20 cellular contexts compared by ENCODE assay signal in the genomic region with DNA sequence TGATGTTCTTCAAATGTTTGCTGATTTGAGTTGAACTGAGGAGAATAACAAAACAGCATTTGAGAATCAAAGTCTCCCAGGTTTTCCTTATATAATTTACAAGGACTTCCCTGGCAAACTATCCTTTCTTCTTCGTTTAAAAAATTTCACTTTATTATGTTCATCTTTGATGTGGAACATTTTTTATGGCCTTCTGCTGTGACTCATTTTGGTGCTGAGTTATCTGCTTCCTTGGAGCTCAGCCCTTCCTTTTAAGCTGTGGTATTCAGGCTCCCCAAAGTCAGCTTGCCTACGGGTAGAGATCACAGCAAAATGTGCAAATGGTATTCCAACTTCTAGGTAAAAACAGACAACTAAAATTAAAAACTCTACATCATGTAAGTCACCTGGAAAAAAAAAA. TPM values are rescaled to one million over a fixed set of nuclear protein-coding genes. Genes with fewer than 3 reads are reported as not detected.
DNase-seq lines count a peak whose midpoint lies in the region; ATAC-seq, FAIRE-seq and TF ChIP-seq lines count a peak whose summit lies in the region.
"Had no signal": no experiment of that assay in that cellular context is flagged by ENCODE, and none has a peak within 500 bp of the region (broad histone marks: within the 10 kb centered on the region; RNA-seq: fewer than 3 reads in every experiment).

No MANE protein-coding gene starts in this region.

- TF ChIP-seq CTCF in astrocyte of the spinal cord (IDR thresholded peaks at IDR 0.05; ENCODE audit: low read depth, low read length) (no peak), keratinocyte (optimal IDR thresholded peaks at IDR 0.05 in 1 of 3, IDR thresholded peaks at IDR 0.05 in 1 of 3, conservative IDR thresholded peaks at IDR 0.05 in 1 of 3; ENCODE audit: extremely low read depth in 1 of 3, insufficient read depth in 2 of 3, low read length in 3 of 3) (no peak)

- no peak for ATAC-seq in HG03469 (IDR thresholded peaks at IDR 0.05; ENCODE audit: unreplicated experiment)
- no peak for ATAC-seq in activated T-helper 17 cell treated with anti-CD3 and anti-CD28 coated beads, Interleukin-2, amount 50 U/mL, for 72 hours (replicated peaks)

- FAIRE-seq in keratinocyte (lab: Jason Lieb, UNC) = peak; percentile 81
- FAIRE-seq: islet of Langerhans had no signal

- H2AFZ ChIP-seq in keratinocyte (ENCODE audit: control insufficient read depth, low read length) = no peak overlapping the region

- no peak overlapping the region for H3K9ac ChIP-seq in keratinocyte (ENCODE audit: control insufficient read depth, extremely low read depth, insufficient read depth, low read length)

- H3K36me3 ChIP-seq in keratinocyte (ENCODE audit: control insufficient read depth in 2 of 2, extremely low read depth in 1 of 2, insufficient read depth in 2 of 2, low read length in 2 of 2) = no peaks in the 10 kb centered on the region

- no peaks in the 10 kb centered on the region for H3K27me3 ChIP-seq in keratinocyte (ENCODE audit: control insufficient read depth, extremely low read depth, insufficient read depth, low read length)

- H3K4me3 ChIP-seq in astrocyte of the spinal cord (ENCODE audit: low read depth, low read length) (no peak overlapping the region), keratinocyte (ENCODE audit: control insufficient read depth in 2 of 3, extremely low read depth in 1 of 3, insufficient read depth in 2 of 3, low read depth in 1 of 3, low read length in 3 of 3) (no peak overlapping the region)

- no peak overlapping the region for H3K27ac ChIP-seq in keratinocyte (ENCODE audit: control insufficient read depth, insufficient read depth, low read length)
- H3K27ac ChIP-seq: HL-60 had no signal

- H3K9me3 ChIP-seq in keratinocyte (ENCODE audit: control insufficient read depth, low read depth, low read length) = no peaks in the 10 kb centered on the region

- dilution Hi-C loops in keratinocyte (cut with MboI; ENCODE audit: extremely low pct_ligation_motif_present, low sequenced_read_pairs) = no loop called here

- in situ Hi-C loops in astrocyte of the spinal cord (cut with HindIII; ENCODE audit: low sequenced_read_pairs) = no loop called here

- no peaks in the 10 kb centered on the region for H3K9me3 Mint-ChIP-seq in activated T-helper 17 cell treated with anti-CD3 and anti-CD28 coated beads, Interleukin-2, amount 50 U/mL, for 72 hours

- intact Hi-C loops in cardiac septum (cut with DNase I) = no loop called here

- DNase-seq in AG08395 (ENCODE audit: low spot score) = peak; percentile 46
- DNase-seq in HS-5 (ENCODE audit: low read depth) = peak; percentile 41
- DNase-seq in astrocyte of the spinal cord (ENCODE audit: low read depth, low spot score) = peak; percentile 69
- no peak for DNase-seq in keratinocyte (ENCODE audit: low read depth, low spot score)
- DNase-seq in NCI-H1092 (lab: John Stamatoyannopoulos, UW) = no peak
- no peak for DNase-seq in cardiac septum (ENCODE audit: low spot score)
- DNase-seq: activated T-cell treated with anti-CD3 and anti-CD28 coated beads, Interleukin-2, amount 50 U/mL, for 24 hours; COR-L47; GDM1; Karpas-422; midbrain; NCI-H1436 treated with DMSO at 0.1 percent for 48 hours; NCI-H2227 treated with DMSO at 0.1 percent for 48 hours; SHP77; T-helper 9 cell; trophoblast cell had no signal

- peak overlapping the region; percentile 12 for H3K4me2 ChIP-seq in keratinocyte (ENCODE audit: control insufficient read depth, extremely low read depth, insufficient read depth, low read depth, low read length)

- no peaks in the 10 kb centered on the region for H3K36me3 Mint-ChIP-seq in activated T-helper 17 cell treated with anti-CD3 and anti-CD28 coated beads, Interleukin-2, amount 50 U/mL, for 72 hours (ENCODE audit: low read depth)

- H3K4me3 Mint-ChIP-seq in activated T-helper 17 cell treated with anti-CD3 and anti-CD28 coated beads, Interleukin-2, amount 50 U/mL, for 72 hours = no peak overlapping the region
- H3K4me3 Mint-ChIP-seq: activated T-cell treated with anti-CD3 and anti-CD28 coated beads, Interleukin-2, amount 50 U/mL, for 24 hours had no signal

- no peaks in the 10 kb centered on the region for H3K9me1 ChIP-seq in keratinocyte (ENCODE audit: control insufficient read depth, extremely low read depth, insufficient read depth, low read length)

- peaks cover 5% of the 10 kb centered on the region for H3K27me3 Mint-ChIP-seq in activated T-helper 17 cell treated with anti-CD3 and anti-CD28 coated beads, Interleukin-2, amount 50 U/mL, for 72 hours

- peaks cover 26% of the 10 kb centered on the region for H3K4me1 ChIP-seq in keratinocyte (ENCODE audit: control insufficient read depth, extremely low read depth, insufficient read depth, low read length)

- no peaks in the 10 kb centered on the region for H3K79me2 ChIP-seq in keratinocyte (ENCODE audit: control insufficient read depth, insufficient read depth, low read length)

- H3K27ac Mint-ChIP-seq in activated T-helper 17 cell treated with anti-CD3 and anti-CD28 coated beads, Interleukin-2, amount 50 U/mL, for 72 hours = no peak overlapping the region
- H3K27ac Mint-ChIP-seq: activated T-cell treated with anti-CD3 and anti-CD28 coated beads, Interleukin-2, amount 50 U/mL, for 24 hours had no signal

- no peaks in the 10 kb centered on the region for H3K4me1 Mint-ChIP-seq in activated T-helper 17 cell treated with anti-CD3 and anti-CD28 coated beads, Interleukin-2, amount 50 U/mL, for 72 hours

- no peaks in the 10 kb centered on the region for H4K20me1 ChIP-seq in keratinocyte (ENCODE audit: control insufficient read depth, extremely low read depth, insufficient read depth, low read length)

RNA-seq across cellular contexts. Expression of a gene that starts 1.4 kb away (rescaled TPM):
- 11.2 to 18.1 TPM (median 16.7 TPM) in 3 replicates for polyA plus RNA-seq in keratinocyte
- polyA plus RNA-seq in keratinocyte (2011; ENCODE audit: low read depth) = 0.64 TPM
- polyA plus RNA-seq in keratinocyte (2011; cell fraction: cytosol; rRNA removed) = 6.4 and 10.1 TPM in 2 replicates
- polyA plus RNA-seq in keratinocyte (2011; cell fraction: nucleus; rRNA removed) = 21.3 and 23.1 TPM in 2 replicates
- 0.65 and 9.7 TPM in 2 replicates for polyA plus RNA-seq in keratinocyte (2012; ENCODE audit: low replicate concordance)
- 15.9 to 33.5 TPM (median 23.5 TPM) in 3 replicates for polyA minus RNA-seq in keratinocyte
- polyA minus RNA-seq in keratinocyte (2011; cell fraction: cytosol; rRNA and poly(A)+ RNA removed) = 6.1 TPM
- 27.8 and 35.7 TPM in 2 replicates for polyA minus RNA-seq in keratinocyte (2011; cell fraction: nucleus; rRNA and poly(A)+ RNA removed)
- total RNA-seq in cardiac septum = 0.30 TPM
- total RNA-seq in activated T-helper 17 cell treated with anti-CD3 and anti-CD28 coated beads, Interleukin-2, amount 50 U/mL, for 72 hours = not detected

Comparison
In these comparisons a context has a peak if more than half of its experiments do, and no peak if none do; other contexts are left out.
1. DNase-seq: peak in AG08395 (single experiment), HS-5 (single experiment) and astrocyte of the spinal cord (single experiment); none in keratinocyte (single experiment), NCI-H1092 (single experiment) and cardiac septum (single experiment).